In genomic region chr1:17587693-17588047, GRCh38 we compare ENCODE assay signal across 8 cellular contexts. TPM values are rescaled to one million over a fixed set of nuclear protein-coding genes. Genes with fewer than 3 reads are reported as not detected.
DNase-seq lines count a peak whose midpoint lies in the region; ATAC-seq and TF ChIP-seq lines count a peak whose summit lies in the region.

No MANE protein-coding gene starts in this region.

- peaks cover 5 to 98% (median 72%) of the 10 kb centered on the region in 4 donors for H3K4me1 ChIP-seq in tibial artery

- H3K4me3 ChIP-seq in tibial artery, result no peak overlapping the region

- ATAC-seq in HG03097 (IDR thresholded peaks at IDR 0.05; ENCODE audit: low FRiP score, unreplicated experiment), result no peak
- ATAC-seq in GM19397 (IDR thresholded peaks at IDR 0.05; ENCODE audit: unreplicated experiment), result no peak

- H3K27ac ChIP-seq in tibial artery, result peak overlapping the region; percentile 100

- H3K9me3 ChIP-seq in tibial artery, result no peaks in the 10 kb centered on the region

- no peaks in the 10 kb centered on the region for H3K27me3 Mint-ChIP-seq in chondrocyte (ENCODE audit: low read depth)

- no peaks in the 10 kb centered on the region for H3K9me3 Mint-ChIP-seq in chondrocyte (ENCODE audit: low read depth)

- peaks cover 0 to 16% (median 2%) of the 10 kb centered on the region in 3 donors for H3K36me3 ChIP-seq in tibial artery

- peak overlapping the region; percentile 98 for H3K27ac Mint-ChIP-seq in chondrocyte (ENCODE audit: unreplicated experiment)

- intact Hi-C loops in tibial artery (cut with DNase I; ENCODE audit: low total_unique reads), result no loop called here

- H3K4me3 Mint-ChIP-seq in chondrocyte (ENCODE audit: unreplicated experiment), result peak overlapping the region; percentile 64

- peaks cover 7% of the 10 kb centered on the region for H3K36me3 Mint-ChIP-seq in chondrocyte (ENCODE audit: low read depth)

- H3K4me1 Mint-ChIP-seq in chondrocyte (ENCODE audit: low read depth), result peaks cover 60% of the 10 kb centered on the region

- TF ChIP-seq CTCF in chondrocyte (IDR thresholded peaks at IDR 0.05) (no peak), tibial artery (IDR thresholded peaks at IDR 0.05) (no peak)

- DNase-seq in HT-29 (ENCODE audit: low spot score), result peak; percentile 67
- no peak for DNase-seq in chondrocyte (ENCODE audit: low spot score)
- DNase-seq in left kidney (ENCODE audit: low read depth, low spot score), result peak; percentile 59
- no peak for DNase-seq in tibial artery
- DNase-seq in cerebellar cortex (ENCODE audit: low spot score), result no peak
- no peak for DNase-seq in NCI-H146 treated with DMSO at 0.1 percent for 48 hours (lab: John Stamatoyannopoulos, UW; ENCODE audit: unreplicated experiment)

- no peaks in the 10 kb centered on the region for H3K27me3 ChIP-seq in tibial artery

RNA-seq across cellular contexts. Expression of gene ARHGEF10L, which starts 48.2 kb away (rescaled TPM):
- 54.2 and 56.1 TPM in 2 replicates for total RNA-seq in HT-29 (2014; rRNA removed; shearing (Covaris generic))
- 27.3 to 40.6 TPM (median 40.0 TPM) in 3 replicates for total RNA-seq in chondrocyte

Comparison
In these comparisons a context has a peak if more than half of its experiments do, and no peak if none do; other contexts are left out.
1. DNase-seq: peak in HT-29 (single experiment) and left kidney (single experiment); none in chondrocyte (single experiment), tibial artery (0 of 2), cerebellar cortex (single experiment) and NCI-H146 treated with DMSO at 0.1 percent for 48 hours (single experiment).